ENCODE assay signal across 1 cellular context in the genomic region with DNA sequence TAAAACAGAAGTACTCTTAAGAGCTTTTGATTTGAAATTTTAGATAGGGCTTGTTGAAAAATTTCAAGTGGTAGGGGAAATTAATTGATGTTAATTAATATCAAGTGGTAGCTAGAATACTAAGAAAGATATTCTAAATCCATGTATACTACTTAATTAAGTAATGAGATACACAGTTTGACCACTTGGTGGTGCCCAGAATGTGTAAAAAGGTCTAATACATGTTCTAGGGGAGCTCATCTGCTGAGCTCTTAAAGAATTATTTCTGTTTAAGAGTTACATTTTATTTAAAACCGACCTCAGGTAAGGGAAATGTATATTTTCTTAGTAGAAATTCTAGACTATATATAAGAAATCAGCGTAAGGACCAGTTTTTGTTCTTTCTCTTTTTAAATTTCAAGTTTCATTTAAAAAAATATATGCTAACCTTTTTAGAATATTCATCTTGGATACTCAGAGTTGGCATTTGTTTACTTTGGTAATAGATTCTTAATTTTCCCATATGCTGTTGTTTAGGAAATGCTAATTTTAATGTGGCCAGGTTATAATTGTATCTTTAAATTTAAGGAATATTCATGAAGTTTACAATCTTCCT.
TF ChIP-seq lines count a peak whose summit lies in the region.

No MANE protein-coding gene starts in this region.

TF ChIP-seq in HCT116, 20 proteins besides CTCF, POLR2A, EP300 and RAD21 (continued from another document):
- no peak for TF ChIP-seq EGR1 (IDR thresholded peaks at IDR 0.05; ENCODE audit: low read depth)
- TF ChIP-seq ZFX (IDR thresholded peaks at IDR 0.05) = no peak
- TF ChIP-seq SP1 (IDR thresholded peaks at IDR 0.05; ENCODE audit: low read depth) = no peak
